ENCODE assay signal across 8 cellular contexts in the genomic region with DNA sequence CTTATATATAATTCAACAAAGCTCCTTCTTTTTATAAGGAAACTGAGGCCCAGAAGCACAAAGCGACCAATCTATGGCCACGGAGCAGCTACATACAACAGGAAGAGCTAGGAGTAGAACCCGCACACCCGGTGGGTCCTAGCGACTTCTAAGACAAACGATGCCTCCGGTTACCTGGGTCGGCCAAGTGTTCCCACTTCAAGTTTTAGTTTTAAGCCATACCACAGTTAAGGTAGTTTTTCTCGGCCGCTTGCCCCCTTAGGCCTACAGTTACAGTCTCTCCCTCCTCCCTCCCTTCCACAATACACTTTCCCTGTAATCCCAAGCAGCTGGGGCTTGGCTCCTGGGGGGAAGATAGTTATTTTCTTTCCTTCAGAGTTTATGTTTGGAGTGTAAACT. TPM values are rescaled to one million over a fixed set of nuclear protein-coding genes. Genes with fewer than 3 reads are reported as not detected.
A peak's percentile ranks its signal among the peaks of the same experiment; 100 is the strongest.
DNase-seq lines count a peak whose midpoint lies in the region; ATAC-seq and TF ChIP-seq lines count a peak whose summit lies in the region.

No MANE protein-coding gene starts in this region.

- peak overlapping the region; percentile 95 for H3K27ac ChIP-seq in osteoblast (ENCODE audit: low read depth, low read length)

- H4K20me1 ChIP-seq in osteoblast (ENCODE audit: insufficient read depth, low read length) = peaks cover 11% of the 10 kb centered on the region

- H3K4me2 ChIP-seq in osteoblast (ENCODE audit: insufficient read depth, low read length) = peak overlapping the region; percentile 91

- no peaks in the 10 kb centered on the region for H3K9me3 ChIP-seq in osteoblast (ENCODE audit: low read depth, low read length)

- peaks cover 15% of the 10 kb centered on the region for H3K36me3 ChIP-seq in osteoblast (ENCODE audit: insufficient read depth, low read length)

- ATAC-seq in GM19043 (IDR thresholded peaks at IDR 0.05; ENCODE audit: low read depth, unreplicated experiment) (peak; percentile 4), HG03378 (IDR thresholded peaks at IDR 0.05; ENCODE audit: unreplicated experiment) (peak; percentile 12)

- peaks cover 90% of the 10 kb centered on the region for H3K79me2 ChIP-seq in osteoblast (ENCODE audit: insufficient read depth, low read length)

- H3K4me3 ChIP-seq in AG10803 (ENCODE audit: low read length) (peak overlapping the region; percentile 91), fibroblast of the aortic adventitia (ENCODE audit: low read depth, low read length) (peak overlapping the region; percentile 87), osteoblast (ENCODE audit: insufficient read depth, low read length) (peak overlapping the region; percentile 75)

- no peaks in the 10 kb centered on the region for H3K27me3 ChIP-seq in osteoblast (ENCODE audit: insufficient read depth, low read length)

- peak overlapping the region; percentile 96 for H2AFZ ChIP-seq in osteoblast (ENCODE audit: low read length)

- H3K4me1 ChIP-seq in osteoblast (ENCODE audit: insufficient read depth, low read length) = peaks cover 20% of the 10 kb centered on the region

- peak; percentile 18 for DNase-seq in AG10803 (ENCODE audit: low read depth)
- peak; percentile 22 to 27 for DNase-seq in activated CD4-positive, alpha-beta T cell treated with anti-CD3 and anti-CD28 coated beads, Interleukin-2, amount 50 U/mL, for 48 hours
- no peak for DNase-seq in fibroblast of the aortic adventitia (ENCODE audit: low read depth)
- DNase-seq in osteoblast (ENCODE audit: insufficient read length, low spot score, missing footprints) = no peak
- no peak for DNase-seq in medulla oblongata (ENCODE audit: extremely low spot score)
- DNase-seq in NAMALWA (ENCODE audit: low spot score) = no peak

- TF ChIP-seq CTCF in AG10803 (conservative IDR thresholded peaks at IDR 0.05; ENCODE audit: low read length) = no peak
- no peak for TF ChIP-seq CTCF in fibroblast of the aortic adventitia (IDR thresholded peaks at IDR 0.05; ENCODE audit: insufficient read depth, low read length)
- TF ChIP-seq CTCF in osteoblast (IDR thresholded peaks at IDR 0.05; ENCODE audit: extremely low read depth, low read depth, low read length) = no peak

RNA-seq across cellular contexts. Expression of gene SREK1IP1, which starts 0.5 kb away (rescaled TPM):
- total RNA-seq in fibroblast of the aortic adventitia (ENCODE audit: low replicate concordance) (7.5 and 13.3 TPM in 2 replicates), osteoblast (9.4 and 10.3 TPM in 2 replicates)

RNA-seq across cellular contexts. Expression of gene CWC27, which starts 0.8 kb away (rescaled TPM):
- total RNA-seq in fibroblast of the aortic adventitia (ENCODE audit: low replicate concordance) = 22.6 and 32.8 TPM in 2 replicates
- total RNA-seq in osteoblast = 12.4 and 13.4 TPM in 2 replicates

Comparison
In these comparisons a context has a peak if more than half of its experiments do, and no peak if none do; other contexts are left out.
1. DNase-seq: peak in AG10803 (single experiment) and activated CD4-positive, alpha-beta T cell treated with anti-CD3 and anti-CD28 coated beads, Interleukin-2, amount 50 U/mL, for 48 hours (2 of 2); none in fibroblast of the aortic adventitia (single experiment), osteoblast (single experiment), medulla oblongata (single experiment) and NAMALWA (single experiment).
2. Peak in every context shown above with its lines, with median percentiles within 50 percentile points of each other: H3K4me3 ChIP-seq.